In the genomic region with DNA sequence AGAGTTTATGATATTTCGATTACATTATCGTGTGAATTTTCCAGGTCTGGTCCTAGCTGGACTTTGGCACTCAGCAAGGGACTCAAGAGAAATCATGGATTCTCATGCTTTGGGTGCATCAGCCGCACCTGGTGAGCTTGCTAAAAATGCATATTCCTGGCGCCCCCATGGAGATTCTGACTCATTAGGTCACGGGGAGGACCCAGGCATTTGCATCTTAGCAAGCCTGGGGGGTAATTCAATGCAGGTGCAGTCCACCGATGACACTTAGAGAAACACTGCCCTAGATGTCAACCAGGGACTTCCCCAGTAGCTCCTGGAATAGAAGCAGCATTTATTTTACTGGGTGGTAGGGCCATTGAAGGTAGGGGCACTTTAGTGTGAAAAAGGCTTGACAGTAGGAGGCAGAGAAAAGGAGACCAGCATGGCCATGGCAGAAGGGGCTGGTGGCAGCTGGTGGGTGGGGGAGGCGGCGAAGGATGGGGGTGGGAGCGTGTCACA, we compare ENCODE assay signal across 9 cellular contexts. TPM values are rescaled to one million over a fixed set of nuclear protein-coding genes. Genes with fewer than 3 reads are reported as not detected.
DNase-seq lines count a peak whose midpoint lies in the region; ATAC-seq and TF ChIP-seq lines count a peak whose summit lies in the region.
"Had no signal": no experiment of that assay in that cellular context is flagged by ENCODE, and none has a peak within 500 bp of the region (broad histone marks: within the 10 kb centered on the region; RNA-seq: fewer than 3 reads in every experiment).

No MANE protein-coding gene starts in this region.

- H3K27ac Mint-ChIP-seq in nephron, result peak overlapping the region; percentile 8 to 73 (median 52)

- H3K27me3 Mint-ChIP-seq in nephron (ENCODE audit: low read depth), result peaks cover 3% of the 10 kb centered on the region

- no peak overlapping the region for H3K27ac ChIP-seq in foreskin keratinocyte

- ATAC-seq in GM18867 (IDR thresholded peaks at IDR 0.05; ENCODE audit: unreplicated experiment) (peak; percentile 71), GM21447 (IDR thresholded peaks at IDR 0.05; ENCODE audit: unreplicated experiment) (peak; percentile 66), HG03432 (IDR thresholded peaks at IDR 0.05; ENCODE audit: unreplicated experiment) (peak; percentile 69), foreskin keratinocyte (no peak)

- DNase-seq in DMS153 (lab: John Stamatoyannopoulos, UW) (no peak), DMS53 (lab: John Stamatoyannopoulos, UW) (no peak), foreskin keratinocyte (no peak)
- DNase-seq: stimulated activated CD4-positive, alpha-beta T cell treated with anti-CD3 and anti-CD28 coated beads, Interleukin-15, amount 100 ng/mL, for 24 hours had no signal

- no peaks in the 10 kb centered on the region for H3K27me3 ChIP-seq in foreskin keratinocyte

- peaks cover 54% of the 10 kb centered on the region for H3K4me1 Mint-ChIP-seq in nephron

- no peaks in the 10 kb centered on the region for H3K36me3 Mint-ChIP-seq in nephron (ENCODE audit: low read depth)
- H3K36me3 Mint-ChIP-seq: brain had no signal

- H3K4me3 Mint-ChIP-seq in nephron, result no peak overlapping the region
- H3K4me3 Mint-ChIP-seq: brain had no signal

- no peak for TF ChIP-seq CTCF in nephron (IDR thresholded peaks at IDR 0.05; ENCODE audit: unreplicated experiment in 3 of 3)
- TF ChIP-seq CTCF in foreskin keratinocyte (conservative IDR thresholded peaks at IDR 0.05), result no peak

- no peaks in the 10 kb centered on the region for H3K9me3 Mint-ChIP-seq in nephron

- no peaks in the 10 kb centered on the region for H3K4me1 ChIP-seq in foreskin keratinocyte

RNA-seq across cellular contexts. Expression of gene PDCD4, which starts 29.9 kb away (rescaled TPM):
- 48.2 and 59.2 TPM in 2 replicates for total RNA-seq in foreskin keratinocyte
- 39.8 and 43.8 TPM in 2 replicates for polyA plus RNA-seq in foreskin keratinocyte
